Comparison of ENCODE assay signal across 9 cellular contexts in the genomic region with DNA sequence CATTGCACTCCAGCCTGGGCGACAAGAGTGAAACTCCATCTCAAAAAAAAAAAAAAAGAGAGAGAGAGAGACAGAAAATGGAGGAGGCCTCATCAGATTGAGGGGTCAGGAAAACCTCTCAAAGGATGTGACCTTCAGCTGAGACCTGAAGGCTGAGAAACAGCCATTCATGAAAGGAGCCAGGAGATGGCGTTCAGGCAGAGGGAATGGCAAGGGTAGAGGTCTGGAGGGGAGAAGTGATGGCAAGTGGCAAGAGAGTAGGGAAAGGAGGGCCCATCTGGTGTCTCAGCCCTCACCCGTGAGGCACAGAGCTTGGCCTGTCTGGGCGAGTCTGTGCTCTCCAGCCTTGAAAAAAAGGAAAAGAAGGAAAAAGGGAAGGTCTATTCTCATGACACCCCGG. TPM values are rescaled to one million over a fixed set of nuclear protein-coding genes. Genes with fewer than 3 reads are reported as not detected.
DNase-seq lines count a peak whose midpoint lies in the region; ATAC-seq and TF ChIP-seq lines count a peak whose summit lies in the region.
"Had no signal": no experiment of that assay in that cellular context is flagged by ENCODE, and none has a peak within 500 bp of the region (broad histone marks: within the 10 kb centered on the region; RNA-seq: fewer than 3 reads in every experiment).

No MANE protein-coding gene starts in this region.

- H3K36me3 Mint-ChIP-seq in brain = no peaks in the 10 kb centered on the region

- 80% methylated on average over 5 of the region's 5 CpGs for WGBS in liver

- H3K4me3 Mint-ChIP-seq in brain = peak overlapping the region in 1 of 5 experiments; percentile 8

- no peak for TF ChIP-seq POLR2A in NB4 (IDR thresholded peaks at IDR 0.05; ENCODE audit: extremely low read depth, insufficient read length)

- peaks cover 5% of the 10 kb centered on the region for H3K27me3 Mint-ChIP-seq in brain

- H3K27me3 ChIP-seq in liver (ENCODE audit: control insufficient read depth in 4 of 4, insufficient read depth in 4 of 4, low read length in 3 of 4) = no peaks in the 10 kb centered on the region

- no peaks in the 10 kb centered on the region for H3K9me3 ChIP-seq in liver (ENCODE audit: control insufficient read depth in 4 of 4, low read length in 3 of 4)

- peaks cover 0 to under 1% (median 0%) of the 10 kb centered on the region in 4 donors for H3K4me1 ChIP-seq in liver (ENCODE audit: control insufficient read depth in 4 of 4, insufficient read depth in 4 of 4, low read length in 3 of 4)

- H3K4me3 ChIP-seq in GM12864 (ENCODE audit: low read depth, low read length) = no peak overlapping the region
- H3K4me3 ChIP-seq in NB4 (ENCODE audit: low read depth, low read length) = no peak overlapping the region
- H3K4me3 ChIP-seq in liver (ENCODE audit: low read depth in 1 of 3, low read length in 3 of 3) = no peak overlapping the region

- DNase-seq in GM12864 (ENCODE audit: low read depth) (no peak), NB4 (ENCODE audit: low read depth) (peak; percentile 68), middle frontal gyrus (ENCODE audit: extremely low spot score, low spot score) (no peak), DMS79 (lab: John Stamatoyannopoulos, UW) (no peak)
- no peak for DNase-seq in activated CD4-positive, alpha-beta T cell treated with anti-CD3 and anti-CD28 coated beads, Interleukin-2, amount 50 U/mL, for 1 hour

- TF ChIP-seq RAD21 in liver (IDR thresholded peaks at IDR 0.05) = peak; percentile 43 to 70

- no peaks in the 10 kb centered on the region for H3K36me3 ChIP-seq in liver (ENCODE audit: control insufficient read depth in 4 of 4, insufficient read depth in 3 of 4, low read depth in 1 of 4, low read length in 3 of 4)

- H3K27ac ChIP-seq in liver (ENCODE audit: low read depth in 1 of 2, low read length in 2 of 2) = no peak overlapping the region

- H3K4me1 Mint-ChIP-seq in brain = peaks cover 60% of the 10 kb centered on the region

- TF ChIP-seq CTCF in GM12864 (IDR thresholded peaks at IDR 0.05; ENCODE audit: low read depth, low read length, missing control alignments) (peak; percentile 56), NB4 (IDR thresholded peaks at IDR 0.05; ENCODE audit: low read depth, low read length) (peak; percentile 70), brain (conservative IDR thresholded peaks at IDR 0.05) (peak; percentile 75 to 78), liver (IDR thresholded peaks at IDR 0.05; ENCODE audit: low read depth, low read length, missing input control) (no peak)

- no peak for ATAC-seq in GM21717 (IDR thresholded peaks at IDR 0.05; ENCODE audit: unreplicated experiment)

- peaks cover 0 to 3% (median 0%) of the 10 kb centered on the region in 5 experiments for H3K9me3 Mint-ChIP-seq in brain

- H3K27ac Mint-ChIP-seq in brain = peak overlapping the region in 4 of 5 experiments; percentile 8 to 63 (median 24)

- H3K9ac ChIP-seq in liver (ENCODE audit: low read depth in 1 of 2, low read length in 2 of 2) = no peak overlapping the region

TF ChIP-seq in liver, 16 proteins besides CTCF, POLR2A, EP300 and RAD21:
- TF ChIP-seq, protein P1, sequence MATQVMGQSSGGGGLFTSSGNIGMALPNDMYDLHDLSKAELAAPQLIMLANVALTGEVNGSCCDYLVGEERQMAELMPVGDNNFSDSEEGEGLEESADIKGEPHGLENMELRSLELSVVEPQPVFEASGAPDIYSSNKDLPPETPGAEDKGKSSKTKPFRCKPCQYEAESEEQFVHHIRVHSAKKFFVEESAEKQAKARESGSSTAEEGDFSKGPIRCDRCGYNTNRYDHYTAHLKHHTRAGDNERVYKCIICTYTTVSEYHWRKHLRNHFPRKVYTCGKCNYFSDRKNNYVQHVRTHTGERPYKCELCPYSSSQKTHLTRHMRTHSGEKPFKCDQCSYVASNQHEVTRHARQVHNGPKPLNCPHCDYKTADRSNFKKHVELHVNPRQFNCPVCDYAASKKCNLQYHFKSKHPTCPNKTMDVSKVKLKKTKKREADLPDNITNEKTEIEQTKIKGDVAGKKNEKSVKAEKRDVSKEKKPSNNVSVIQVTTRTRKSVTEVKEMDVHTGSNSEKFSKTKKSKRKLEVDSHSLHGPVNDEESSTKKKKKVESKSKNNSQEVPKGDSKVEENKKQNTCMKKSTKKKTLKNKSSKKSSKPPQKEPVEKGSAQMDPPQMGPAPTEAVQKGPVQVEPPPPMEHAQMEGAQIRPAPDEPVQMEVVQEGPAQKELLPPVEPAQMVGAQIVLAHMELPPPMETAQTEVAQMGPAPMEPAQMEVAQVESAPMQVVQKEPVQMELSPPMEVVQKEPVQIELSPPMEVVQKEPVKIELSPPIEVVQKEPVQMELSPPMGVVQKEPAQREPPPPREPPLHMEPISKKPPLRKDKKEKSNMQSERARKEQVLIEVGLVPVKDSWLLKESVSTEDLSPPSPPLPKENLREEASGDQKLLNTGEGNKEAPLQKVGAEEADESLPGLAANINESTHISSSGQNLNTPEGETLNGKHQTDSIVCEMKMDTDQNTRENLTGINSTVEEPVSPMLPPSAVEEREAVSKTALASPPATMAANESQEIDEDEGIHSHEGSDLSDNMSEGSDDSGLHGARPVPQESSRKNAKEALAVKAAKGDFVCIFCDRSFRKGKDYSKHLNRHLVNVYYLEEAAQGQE (IDR thresholded peaks at IDR 0.05) = no peak
- TF ChIP-seq TAF1 (conservative IDR thresholded peaks at IDR 0.05) (no peak), SP1 (IDR thresholded peaks at IDR 0.05) (no peak), HNF4A (conservative IDR thresholded peaks at IDR 0.05) (no peak), FOXA2 (IDR thresholded peaks at IDR 0.05) (no peak), FOXA1 (IDR thresholded peaks at IDR 0.05) (no peak), YY1 (IDR thresholded peaks at IDR 0.05) (no peak), HNF4G (IDR thresholded peaks at IDR 0.05) (no peak), GABPA (IDR thresholded peaks at IDR 0.05 in 1 of 2, conservative IDR thresholded peaks at IDR 0.05 in 1 of 2) (no peak), NR2F2 (IDR thresholded peaks at IDR 0.05) (no peak), EGR1 (IDR thresholded peaks at IDR 0.05; ENCODE audit: low read depth in 2 of 2) (no peak), RXRA (IDR thresholded peaks at IDR 0.05) (no peak), JUND (IDR thresholded peaks at IDR 0.05) (no peak)
- TF ChIP-seq, protein P2, sequence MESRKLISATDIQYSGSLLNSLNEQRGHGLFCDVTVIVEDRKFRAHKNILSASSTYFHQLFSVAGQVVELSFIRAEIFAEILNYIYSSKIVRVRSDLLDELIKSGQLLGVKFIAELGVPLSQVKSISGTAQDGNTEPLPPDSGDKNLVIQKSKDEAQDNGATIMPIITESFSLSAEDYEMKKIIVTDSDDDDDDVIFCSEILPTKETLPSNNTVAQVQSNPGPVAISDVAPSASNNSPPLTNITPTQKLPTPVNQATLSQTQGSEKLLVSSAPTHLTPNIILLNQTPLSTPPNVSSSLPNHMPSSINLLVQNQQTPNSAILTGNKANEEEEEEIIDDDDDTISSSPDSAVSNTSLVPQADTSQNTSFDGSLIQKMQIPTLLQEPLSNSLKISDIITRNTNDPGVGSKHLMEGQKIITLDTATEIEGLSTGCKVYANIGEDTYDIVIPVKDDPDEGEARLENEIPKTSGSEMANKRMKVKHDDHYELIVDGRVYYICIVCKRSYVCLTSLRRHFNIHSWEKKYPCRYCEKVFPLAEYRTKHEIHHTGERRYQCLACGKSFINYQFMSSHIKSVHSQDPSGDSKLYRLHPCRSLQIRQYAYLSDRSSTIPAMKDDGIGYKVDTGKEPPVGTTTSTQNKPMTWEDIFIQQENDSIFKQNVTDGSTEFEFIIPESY (IDR thresholded peaks at IDR 0.05) = no peak
- TF ChIP-seq, protein P3, sequence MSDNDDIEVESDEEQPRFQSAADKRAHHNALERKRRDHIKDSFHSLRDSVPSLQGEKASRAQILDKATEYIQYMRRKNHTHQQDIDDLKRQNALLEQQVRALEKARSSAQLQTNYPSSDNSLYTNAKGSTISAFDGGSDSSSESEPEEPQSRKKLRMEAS (IDR thresholded peaks at IDR 0.05) = no peak
- TF ChIP-seq, protein P4, sequence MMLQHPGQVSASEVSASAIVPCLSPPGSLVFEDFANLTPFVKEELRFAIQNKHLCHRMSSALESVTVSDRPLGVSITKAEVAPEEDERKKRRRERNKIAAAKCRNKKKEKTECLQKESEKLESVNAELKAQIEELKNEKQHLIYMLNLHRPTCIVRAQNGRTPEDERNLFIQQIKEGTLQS (IDR thresholded peaks at IDR 0.05) = no peak

RNA-seq across cellular contexts. Expression of a gene that starts 17.0 kb away (rescaled TPM):
- polyA plus RNA-seq in brain (ENCODE audit: insufficient read depth, low read depth, low replicate concordance) (116 TPM), liver (not detected)
- total RNA-seq in liver = under 1 TPM in 1 of 2 donors, not detected in 1; under 0.01 TPM
- total RNA-seq: T-helper 1 cell treated with Interleukin-12 subunit alpha and Interleukin-12 subunit beta and Interleukin-4 antibody, amounts not matched to agents 30 ng/mL and 1 ng/mL, for 36 hours had no signal

RNA-seq across cellular contexts. Expression of a gene that starts 30.2 kb away (rescaled TPM):
- polyA plus RNA-seq in brain (ENCODE audit: insufficient read depth, low read depth, low replicate concordance) = 1.2 TPM
- total RNA-seq in liver = under 1 TPM; 0.33 to 0.51 TPM
- polyA plus RNA-seq in liver = under 1 TPM in 1 of 2 donors, not detected in 1; 0.23 TPM
- total RNA-seq: T-helper 1 cell treated with Interleukin-12 subunit alpha and Interleukin-12 subunit beta and Interleukin-4 antibody, amounts not matched to agents 30 ng/mL and 1 ng/mL, for 36 hours had no signal

Comparison
In these comparisons a context has a peak if more than half of its experiments do, and no peak if none do; other contexts are left out.
1. RNA of a gene that starts 17.0 kb away (polyA plus RNA-seq): 116 TPM in brain (single experiment); not detected in liver; every median in the first group is over 100 times any median in the second.